In genomic region chr10:24882047-24882698, GRCh38 we compare ENCODE assay signal across 9 cellular contexts.
A peak's percentile ranks its signal among the peaks of the same experiment; 100 is the strongest.
DNase-seq lines count a peak whose midpoint lies in the region; ATAC-seq, FAIRE-seq and TF ChIP-seq lines count a peak whose summit lies in the region.
"Had no signal": no experiment of that assay in that cellular context is flagged by ENCODE, and none has a peak within 500 bp of the region (broad histone marks: within the 10 kb centered on the region; RNA-seq: fewer than 3 reads in every experiment).

No MANE protein-coding gene starts in this region.

- no peak for FAIRE-seq in RCC 7860 (lab: Jason Lieb, UNC)

- peaks cover 1 to 6% (median 2%) of the 10 kb centered on the region in 7 donors for H3K9me3 Mint-ChIP-seq in CD14-positive monocyte
- H3K9me3 Mint-ChIP-seq in activated CD4-positive, alpha-beta T cell treated with anti-CD3 and anti-CD28 coated beads, Interleukin-2, amount 10 ng/mL, durations not matched to agents 7 days and 5 days: peaks cover 14% of the 10 kb centered on the region

- peak overlapping the region in 4 of 7 donors; percentile 18 to 74 (median 37) for H3K27ac Mint-ChIP-seq in CD14-positive monocyte
- H3K27ac Mint-ChIP-seq in activated CD4-positive, alpha-beta T cell treated with anti-CD3 and anti-CD28 coated beads, Interleukin-2, amount 10 ng/mL, durations not matched to agents 7 days and 5 days: peak overlapping the region; percentile 48

- intact Hi-C loops in CD14-positive monocyte (cut with micrococcal nuclease): no loop called here
- intact Hi-C loops in aorta (cut with DNase I): no loop called here

- no peak for TF ChIP-seq CTCF in CD14-positive monocyte (IDR thresholded peaks at IDR 0.05)
- peak; percentile 21 for TF ChIP-seq CTCF in fibroblast of pulmonary artery (IDR thresholded peaks at IDR 0.05; ENCODE audit: low read length, missing control alignments)

- POLR2A ChIA-PET in activated CD4-positive, alpha-beta T cell treated with anti-CD3 and anti-CD28 coated beads, Interleukin-2, amount 10 ng/mL, durations not matched to agents 7 days and 5 days (lab: Charles Lee): no interaction called here

- H3K9me3 ChIP-seq in aorta (ENCODE audit: control insufficient read depth, low read length): no peaks in the 10 kb centered on the region
- H3K9me3 ChIP-seq: pancreas had no signal

- H3K27me3 Mint-ChIP-seq in CD14-positive monocyte (ENCODE audit: low read depth in 3 of 3): peaks cover 0 to 7% (median 1%) of the 10 kb centered on the region in 3 donors
- H3K27me3 Mint-ChIP-seq in activated CD4-positive, alpha-beta T cell treated with anti-CD3 and anti-CD28 coated beads, Interleukin-2, amount 10 ng/mL, durations not matched to agents 7 days and 5 days: no peaks in the 10 kb centered on the region

- H3K4me3 ChIP-seq in fibroblast of pulmonary artery (replicated peaks; ENCODE audit: low read depth, low read length) (no peak overlapping the region), aorta (ENCODE audit: low read length in 2 of 2) (no peak overlapping the region)
- H3K4me3 ChIP-seq: pancreas had no signal

- ATAC-seq in HG02610 (IDR thresholded peaks at IDR 0.05; ENCODE audit: unreplicated experiment) (peak; percentile 68), aorta (ENCODE audit: low FRiP score) (no peak)

- no peaks in the 10 kb centered on the region for H3K27me3 ChIP-seq in aorta (ENCODE audit: control insufficient read depth in 1 of 2, insufficient read depth in 2 of 2, low read length in 1 of 2)
- H3K27me3 ChIP-seq: pancreas had no signal

- no peak overlapping the region for H3K27ac ChIP-seq in aorta (ENCODE audit: low read depth in 1 of 2, low read length in 2 of 2)
- H3K27ac ChIP-seq: pancreas had no signal

- CTCF ChIA-PET in activated CD4-positive, alpha-beta T cell treated with anti-CD3 and anti-CD28 coated beads, Interleukin-2, amount 10 ng/mL, durations not matched to agents 7 days and 5 days (lab: Charles Lee): interaction anchor here (0.6 to 1.0 kb wide), 2 partner anchors 62 to 157 kb away, joined by 3 to 4 read pairs; no protein-coding TSS in a partner anchor

- DNase-seq in CD14-positive monocyte (ENCODE audit: low spot score): no peak
- peak; percentile 58 for DNase-seq in activated CD4-positive, alpha-beta T cell treated with anti-CD3 and anti-CD28 coated beads, Interleukin-2, amount 10 ng/mL, durations not matched to agents 7 days and 5 days
- DNase-seq in fibroblast of pulmonary artery (ENCODE audit: low read depth): peak; percentile 87
- DNase-seq in RCC 7860 (ENCODE audit: low spot score): no peak
- no peak for DNase-seq in NAMALWA (ENCODE audit: low spot score)
- DNase-seq in aorta: no peak
- DNase-seq in iPS-NIHi11 (ENCODE audit: low spot score): no peak

- peak overlapping the region; percentile 50 to 81 for H3K4me3 Mint-ChIP-seq in CD14-positive monocyte
- H3K4me3 Mint-ChIP-seq in activated CD4-positive, alpha-beta T cell treated with anti-CD3 and anti-CD28 coated beads, Interleukin-2, amount 10 ng/mL, durations not matched to agents 7 days and 5 days: peak overlapping the region; percentile 9

- H3K4me1 ChIP-seq in aorta (ENCODE audit: control insufficient read depth in 1 of 2, insufficient read depth in 2 of 2, low read length in 2 of 2): no peaks in the 10 kb centered on the region
- H3K4me1 ChIP-seq: pancreas had no signal

- no peaks in the 10 kb centered on the region for H3K36me3 ChIP-seq in aorta (ENCODE audit: control insufficient read depth in 1 of 2, insufficient read depth in 2 of 2, low read length in 1 of 2)
- H3K36me3 ChIP-seq: pancreas had no signal

- no peaks in the 10 kb centered on the region for H3K36me3 Mint-ChIP-seq in CD14-positive monocyte
- peaks cover 12% of the 10 kb centered on the region for H3K36me3 Mint-ChIP-seq in activated CD4-positive, alpha-beta T cell treated with anti-CD3 and anti-CD28 coated beads, Interleukin-2, amount 10 ng/mL, durations not matched to agents 7 days and 5 days (ENCODE audit: low read depth)

- 90 to 91% methylated on average over 11 of the region's 11 CpGs for WGBS in aorta, 2 donors

- H3K4me1 Mint-ChIP-seq in CD14-positive monocyte: peaks cover 22% of the 10 kb centered on the region
- peaks cover 37% of the 10 kb centered on the region for H3K4me1 Mint-ChIP-seq in activated CD4-positive, alpha-beta T cell treated with anti-CD3 and anti-CD28 coated beads, Interleukin-2, amount 10 ng/mL, durations not matched to agents 7 days and 5 days

Comparison
In these comparisons a context has a peak if more than half of its experiments do, and no peak if none do; other contexts are left out.
1. DNase-seq: peak in activated CD4-positive, alpha-beta T cell treated with anti-CD3 and anti-CD28 coated beads, Interleukin-2, amount 10 ng/mL, durations not matched to agents 7 days and 5 days (single experiment) and fibroblast of pulmonary artery (single experiment); none in CD14-positive monocyte (single experiment), RCC 7860 (single experiment), NAMALWA (single experiment), aorta (0 of 2) and iPS-NIHi11 (single experiment).